Comparison of ENCODE assay signal across 16 cellular contexts in genomic region chr5:81125959-81126358, GRCh38.
A peak's percentile ranks its signal among the peaks of the same experiment; 100 is the strongest.
DNase-seq lines count a peak whose midpoint lies in the region; ATAC-seq and TF ChIP-seq lines count a peak whose summit lies in the region.
"Had no signal": no experiment of that assay in that cellular context is flagged by ENCODE, and none has a peak within 500 bp of the region (broad histone marks: within the 10 kb centered on the region; RNA-seq: fewer than 3 reads in every experiment).

No MANE protein-coding gene starts in this region.

- peak overlapping the region; percentile 7 to 44 for H3K9ac ChIP-seq in stomach smooth muscle (ENCODE audit: low read length in 2 of 2)

- H3K4me1 ChIP-seq in stomach smooth muscle (ENCODE audit: control insufficient read depth, insufficient read depth, low read length), result no peaks in the 10 kb centered on the region

- no peaks in the 10 kb centered on the region for H3K27me3 ChIP-seq in stomach smooth muscle (ENCODE audit: control insufficient read depth in 1 of 2, insufficient read depth in 2 of 2, low read length in 2 of 2)

- H3K4me3 ChIP-seq in foreskin fibroblast (ENCODE audit: low read depth in 1 of 2, low read length in 2 of 2) (no peak overlapping the region), stomach smooth muscle (ENCODE audit: low read length in 2 of 2) (peak overlapping the region; percentile 44 to 54)

- H3K36me3 ChIP-seq in stomach smooth muscle (ENCODE audit: control insufficient read depth in 2 of 2, insufficient read depth in 2 of 2, low read length in 2 of 2), result no peaks in the 10 kb centered on the region

- no peaks in the 10 kb centered on the region for H3K9me3 ChIP-seq in stomach smooth muscle (ENCODE audit: control insufficient read depth in 2 of 2, low read length in 2 of 2)

- DNase-seq in DMS153 (lab: John Stamatoyannopoulos, UW), result peak; percentile 41
- no peak for DNase-seq in DMS153 treated with DMSO at 0.1 percent for 48 hours (lab: John Stamatoyannopoulos, UW; ENCODE audit: unreplicated experiment)
- DNase-seq in NOMO-1 treated with DMSO at 0.1 percent for 48 hours (lab: John Stamatoyannopoulos, UW; ENCODE audit: unreplicated experiment), result peak; percentile 82
- DNase-seq in foreskin fibroblast, result peak; percentile 53 to 67
- no peak for DNase-seq in SW480 (ENCODE audit: low spot score)
- DNase-seq in left ventricle myocardium superior, result no peak
- DNase-seq: Calu3; GOT3; NCI-H1436 treated with DMSO at 0.1 percent for 48 hours; stimulated activated CD4-positive, alpha-beta T cell treated with anti-CD3 and anti-CD28 coated beads, Interleukin-4, amount 100 ng/mL, for 4 hours; stimulated activated naive B cell treated with anti-CD40 and anti-IgM and Interleukin-4, amounts not matched to agents 10 μg/mL and 1 μg/mL and 100 μg/mL, for 72 hours had no signal

- TF ChIP-seq CTCF in foreskin fibroblast (IDR thresholded peaks at IDR 0.05; ENCODE audit: low read depth, low read length), result no peak

- intact Hi-C loops in left ventricle myocardium superior (cut with micrococcal nuclease), result no loop called here

- no peak overlapping the region for H3K27ac ChIP-seq in stomach smooth muscle (ENCODE audit: low read length)
- H3K27ac ChIP-seq: 22Rv1 had no signal

- ATAC-seq in GM21526 (IDR thresholded peaks at IDR 0.05; ENCODE audit: low FRiP score, unreplicated experiment), result no peak
- no peak for ATAC-seq in left ventricle myocardium superior
- ATAC-seq: natural killer cell treated with Interleukin-12 subunit alpha and Interleukin-12 subunit beta and Interleukin-15 and Interleukin-18, amount 100 ng/mL, for 72 hours; stimulated activated naive B cell treated with anti-CD40 and anti-IgM and Interleukin-4, amounts not matched to agents 10 μg/mL and 1 μg/mL and 100 μg/mL, for 72 hours; WTC11 had no signal

Comparison
In these comparisons a context has a peak if more than half of its experiments do, and no peak if none do; other contexts are left out.
1. DNase-seq: peak in DMS153 (single experiment), NOMO-1 treated with DMSO at 0.1 percent for 48 hours (single experiment) and foreskin fibroblast (2 of 2); none in DMS153 treated with DMSO at 0.1 percent for 48 hours (single experiment), SW480 (single experiment) and left ventricle myocardium superior (single experiment).
2. H3K4me3 ChIP-seq: peak in stomach smooth muscle (2 of 2); none in foreskin fibroblast (0 of 2).